ENCODE assay signal across 5 cellular contexts in the genomic region with DNA sequence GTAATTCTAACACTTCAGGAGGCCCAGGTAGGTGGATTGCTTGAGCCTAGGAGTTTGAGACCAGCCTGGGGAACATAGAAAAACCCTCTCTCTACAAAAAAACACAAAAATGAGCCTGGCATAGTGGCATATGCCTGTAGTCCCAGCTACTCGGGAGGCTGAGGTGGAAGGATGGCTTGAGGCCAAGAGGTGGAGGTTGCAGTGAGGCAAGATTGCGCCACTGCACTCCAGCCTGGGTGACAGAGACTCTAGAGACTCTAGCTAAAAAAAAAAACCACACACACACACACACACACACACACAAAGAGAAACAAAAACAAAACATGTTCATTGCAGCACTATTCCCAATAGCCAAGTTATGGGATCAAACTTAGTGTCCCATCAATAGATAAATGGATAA. TPM values are rescaled to one million over a fixed set of nuclear protein-coding genes. Genes with fewer than 3 reads are reported as not detected.
DNase-seq lines count a peak whose midpoint lies in the region; ATAC-seq and TF ChIP-seq lines count a peak whose summit lies in the region.
"Not testable (repeated sequence)": the region's sequence is repeated elsewhere in the genome, so short reads cannot be mapped to it uniquely, and the experiment has no call there.

No MANE protein-coding gene starts in this region.

- H3K27me3 ChIP-seq in GM23248 (replicated peaks; ENCODE audit: insufficient read depth) = not testable (repeated sequence)

- in situ Hi-C loops in GM23248 (cut with MboI) = loop anchor here (25.0 kb wide), 1 partner anchor 405 kb away; no protein-coding TSS in a partner anchor

- not testable (repeated sequence) for H3K9me2 ChIP-seq in GM23248 (ENCODE audit: insufficient read depth)

- H3K9me3 ChIP-seq in GM23248 (ENCODE audit: low read depth) = not testable (repeated sequence)

- 43 to 65% methylated on average over 2 of the region's 2 CpGs for WGBS in GM23248 (ENCODE audit: low coverage in 1 of 2, low lambda C conversion rate in 2 of 2, missing lambda C conversion rate in 2 of 2), 2 experiments

- not testable (repeated sequence) for H3K4me3 ChIP-seq in GM23248

- not testable (repeated sequence) for H3K27ac Mint-ChIP-seq in MCF 10A (ENCODE audit: low read depth, unreplicated experiment)

- intact Hi-C loops in MCF 10A (cut with micrococcal nuclease) = not testable (repeated sequence)

- not testable (repeated sequence) for H3K27ac ChIP-seq in GM23248

- not testable (repeated sequence) for H3K4me2 ChIP-seq in GM23248 (ENCODE audit: unreplicated experiment)

- not testable (repeated sequence) for H3K4me1 Mint-ChIP-seq in MCF 10A (ENCODE audit: insufficient read depth, unreplicated experiment)

- H3K9ac ChIP-seq in GM23248 = not testable (repeated sequence)

- H3F3A ChIP-seq in GM23248 (ENCODE audit: insufficient read depth) = not testable (repeated sequence)

- not testable (repeated sequence) for H3K27me3 Mint-ChIP-seq in MCF 10A (ENCODE audit: insufficient read depth, unreplicated experiment)

- not testable (repeated sequence) for H3K9me3 Mint-ChIP-seq in MCF 10A (ENCODE audit: unreplicated experiment)

- not testable (repeated sequence) for TF ChIP-seq EP300 in Ishikawa (IDR thresholded peaks at IDR 0.05; ENCODE audit: borderline replicate concordance)

- H3K4me1 ChIP-seq in GM23248 (ENCODE audit: insufficient read depth) = not testable (repeated sequence)

- peak; percentile 77 for ATAC-seq in left lobe of liver

- H3K36me3 ChIP-seq in GM23248 (ENCODE audit: low read depth) = not testable (repeated sequence)

- CTCF ChIA-PET in MCF 10A (lab: Yijun Ruan, JAX) = interaction anchor here (0.7 kb wide), 1 partner anchor 278 kb away, joined by 3 read pairs; no protein-coding TSS in a partner anchor

- H3K79me2 ChIP-seq in GM23248 (ENCODE audit: insufficient read depth) = not testable (repeated sequence)

- DNase-seq in GM23248 (peak; percentile 16), RPMI8226 (peak; percentile 21), MCF 10A (ENCODE audit: unreplicated experiment) (peak; percentile 66), left lobe of liver (ENCODE audit: low spot score) (peak; percentile 49)

- POLR2A ChIA-PET in MCF 10A (lab: Yijun Ruan, JAX) = not testable (repeated sequence)

- not testable (repeated sequence) for TF ChIP-seq CTCF in MCF 10A (IDR thresholded peaks at IDR 0.05; ENCODE audit: unreplicated experiment)

- not testable (repeated sequence) for H4K20me1 ChIP-seq in GM23248 (ENCODE audit: insufficient read depth)

- H3K36me3 Mint-ChIP-seq in MCF 10A (ENCODE audit: insufficient read depth, unreplicated experiment) = not testable (repeated sequence)

- not testable (repeated sequence) for H3K4me3 Mint-ChIP-seq in MCF 10A (ENCODE audit: unreplicated experiment)

- TF ChIP-seq RAD21 in Ishikawa (IDR thresholded peaks at IDR 0.05; ENCODE audit: low read depth) = not testable (repeated sequence)

- H2AFZ ChIP-seq in GM23248 = not testable (repeated sequence)

- not testable (repeated sequence) for BruUV-seq in MCF 10A (replicated peaks; lab: Mats Ljungman, UMichigan)

TF ChIP-seq in Ishikawa, 13 proteins besides CTCF, POLR2A, EP300 and RAD21:
- peak; percentile 41; the same call in 1 of the 2 replicates for TF ChIP-seq CEBPB (IDR thresholded peaks at IDR 0.05)

RNA-seq across cellular contexts. Expression of gene UBASH3B, which starts 48.4 kb away (rescaled TPM):
- 17.7 and 19.7 TPM in 2 replicates for total RNA-seq in GM23248 (2014; rRNA removed; shearing (Covaris generic))
- polyA plus RNA-seq in GM23248 (2016; fragmentation: Nextera tagmentation; extraction: Ambion mirVana) = 13.6 and 15.5 TPM in 2 replicates
- total RNA-seq in MCF 10A (2022) (6.2 and 10.3 TPM in 2 replicates), left lobe of liver (1.5 TPM)

Comparison
In these comparisons a context has a peak if more than half of its experiments do, and no peak if none do; other contexts are left out.
1. DNase-seq: peak in every context shown above with its lines; median percentile 66 in MCF 10A; 49 in left lobe of liver; 21 in RPMI8226; 16 in GM23248.